Comparison of ENCODE assay signal across 38 cellular contexts in the genomic region with DNA sequence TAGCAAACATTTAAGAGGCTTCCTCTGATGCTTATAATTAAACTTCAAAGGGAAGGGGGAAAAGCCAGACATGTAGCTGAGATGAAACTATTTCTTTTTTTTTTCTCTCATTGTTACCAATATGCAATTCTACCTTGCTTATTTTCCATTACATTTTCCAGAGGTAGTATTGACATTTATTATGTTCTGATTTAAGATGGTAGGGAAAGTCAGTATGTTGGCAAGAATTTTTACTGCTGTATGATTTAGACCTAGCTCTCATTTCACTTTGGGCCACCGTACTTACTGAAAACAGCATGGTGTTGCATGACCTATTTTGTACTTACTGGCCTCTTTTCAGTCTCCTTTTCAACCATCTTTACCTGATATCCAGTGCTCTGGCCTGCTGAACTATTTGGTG. TPM values are rescaled to one million over a fixed set of nuclear protein-coding genes. Genes with fewer than 3 reads are reported as not detected.
"Had no signal": no experiment of that assay in that cellular context is flagged by ENCODE, and none has a peak within 500 bp of the region (broad histone marks: within the 10 kb centered on the region; RNA-seq: fewer than 3 reads in every experiment).

No MANE protein-coding gene starts in this region.

- H3K9me3 ChIP-seq: colonic mucosa, esophagus squamous epithelium, heart right ventricle, mucosa of descending colon, prostate gland, stomach, thyroid gland had no signal

- H3K4me1 ChIP-seq: colonic mucosa, heart right ventricle, prostate gland, stomach, thyroid gland had no signal

- ATAC-seq: heart right ventricle; left lobe of liver; mucosa of descending colon; naive thymus-derived CD4-positive, alpha-beta T cell; right cardiac atrium had no signal

- H3K27ac Mint-ChIP-seq: dendritic cell treated with granulocyte-macrophage colony-stimulating factor and Interleukin-4, amounts not matched to agents 40 ng/mL and 50 ng/mL, for 4 days; immature natural killer cell; memory B cell; naive thymus-derived CD4-positive, alpha-beta T cell; nephron; type B pancreatic cell had no signal

- H3K36me3 Mint-ChIP-seq: immature natural killer cell; memory B cell; naive thymus-derived CD4-positive, alpha-beta T cell; type B pancreatic cell had no signal

- H3K4me3 Mint-ChIP-seq: central memory CD8-positive, alpha-beta T cell; dendritic cell treated with granulocyte-macrophage colony-stimulating factor and Interleukin-4, amounts not matched to agents 40 ng/mL and 50 ng/mL, for 4 days; immature natural killer cell; memory B cell; naive thymus-derived CD4-positive, alpha-beta T cell; nephron; type B pancreatic cell had no signal

- H3K27me3 ChIP-seq: colonic mucosa, esophagus squamous epithelium, heart right ventricle, stomach, thyroid gland had no signal

- H3K4me1 Mint-ChIP-seq: central memory CD8-positive, alpha-beta T cell; immature natural killer cell; memory B cell; nephron had no signal

- DNase-seq: colonic mucosa; effector memory CD4-positive, alpha-beta T cell; erythroblast; esophagus squamous epithelium; foreskin melanocyte; glutamatergic neuron; heart right ventricle; hypothalamus; immature natural killer cell; islet precursor cell; kidney glomerular epithelial cell; mucosa of descending colon; naive thymus-derived CD4-positive, alpha-beta T cell; nucleus accumbens; right cardiac atrium; stimulated activated CD4-positive, alpha-beta T cell treated with anti-CD3 and anti-CD28 coated beads, Interleukin-15, amount 100 ng/mL, for 24 hours; stimulated activated CD4-positive, alpha-beta T cell treated with anti-CD3 and anti-CD28 coated beads, Interleukin-4, amount 100 ng/mL, for 1 hour; stimulated activated CD8-positive, alpha-beta memory T cell treated with anti-CD3 and anti-CD28 coated beads, Interleukin-4, amount 100 ng/mL, for 48 hours; stimulated activated naive CD4-positive, alpha-beta T cell; stomach; thyroid gland had no signal

- H3K9me3 Mint-ChIP-seq: central memory CD8-positive, alpha-beta T cell; dendritic cell treated with granulocyte-macrophage colony-stimulating factor and Interleukin-4, amounts not matched to agents 40 ng/mL and 50 ng/mL, for 4 days; immature natural killer cell; memory B cell; naive thymus-derived CD4-positive, alpha-beta T cell; nephron; type B pancreatic cell had no signal

- H3K4me3 ChIP-seq: colonic mucosa, esophagus squamous epithelium, heart right ventricle, lung, mucosa of descending colon, prostate gland, skin epidermis, stomach, thyroid gland had no signal

- H3K36me3 ChIP-seq: colonic mucosa, esophagus squamous epithelium, heart right ventricle, prostate gland, stomach, thyroid gland had no signal

- H3K27me3 Mint-ChIP-seq: central memory CD8-positive, alpha-beta T cell; dendritic cell treated with granulocyte-macrophage colony-stimulating factor and Interleukin-4, amounts not matched to agents 40 ng/mL and 50 ng/mL, for 4 days; type B pancreatic cell had no signal

- H3K27ac ChIP-seq: colonic mucosa, esophagus squamous epithelium, heart right ventricle, prostate gland, skin epidermis, stomach, thyroid gland had no signal

RNA-seq across cellular contexts. Expression of a gene that starts 9.6 kb away (rescaled TPM):
- total RNA-seq: chondrocyte; endothelial cell of umbilical vein; heart right ventricle; left lobe of liver; liver; lung; naive thymus-derived CD4-positive, alpha-beta T cell; osteocyte; prostate gland; renal cortical epithelial cell; right cardiac atrium; stomach; subcutaneous adipose tissue; temporal lobe; thyroid gland; urinary bladder had no signal
- polyA plus RNA-seq: endothelial cell of umbilical vein; heart right ventricle; immature natural killer cell; liver; naive thymus-derived CD4-positive, alpha-beta T cell; right cardiac atrium; stomach; urinary bladder had no signal

RNA-seq across cellular contexts. Expression of a gene that starts 24.9 kb away (rescaled TPM):
- total RNA-seq: chondrocyte; colonic mucosa; endothelial cell of umbilical vein; esophagus squamous epithelium; heart right ventricle; left lobe of liver; liver; lung; mucosa of descending colon; naive thymus-derived CD4-positive, alpha-beta T cell; osteocyte; prostate gland; renal cortical epithelial cell; right cardiac atrium; stomach; subcutaneous adipose tissue; temporal lobe; thyroid gland; urinary bladder had no signal
- polyA plus RNA-seq: endothelial cell of umbilical vein; heart right ventricle; immature natural killer cell; liver; lung; naive thymus-derived CD4-positive, alpha-beta T cell; right cardiac atrium; stomach; urinary bladder had no signal

RNA-seq across cellular contexts. Expression of a gene that starts 45.1 kb away (rescaled TPM):
- total RNA-seq: chondrocyte; endothelial cell of umbilical vein; esophagus squamous epithelium; heart right ventricle; left lobe of liver; liver; lung; naive thymus-derived CD4-positive, alpha-beta T cell; osteocyte; prostate gland; renal cortical epithelial cell; right cardiac atrium; stomach; subcutaneous adipose tissue; temporal lobe; thyroid gland; urinary bladder had no signal
- polyA plus RNA-seq: endothelial cell of umbilical vein; heart right ventricle; immature natural killer cell; liver; lung; naive thymus-derived CD4-positive, alpha-beta T cell; right cardiac atrium; stomach; urinary bladder had no signal
